ENCODE assay signal across 8 cellular contexts in the genomic region with DNA sequence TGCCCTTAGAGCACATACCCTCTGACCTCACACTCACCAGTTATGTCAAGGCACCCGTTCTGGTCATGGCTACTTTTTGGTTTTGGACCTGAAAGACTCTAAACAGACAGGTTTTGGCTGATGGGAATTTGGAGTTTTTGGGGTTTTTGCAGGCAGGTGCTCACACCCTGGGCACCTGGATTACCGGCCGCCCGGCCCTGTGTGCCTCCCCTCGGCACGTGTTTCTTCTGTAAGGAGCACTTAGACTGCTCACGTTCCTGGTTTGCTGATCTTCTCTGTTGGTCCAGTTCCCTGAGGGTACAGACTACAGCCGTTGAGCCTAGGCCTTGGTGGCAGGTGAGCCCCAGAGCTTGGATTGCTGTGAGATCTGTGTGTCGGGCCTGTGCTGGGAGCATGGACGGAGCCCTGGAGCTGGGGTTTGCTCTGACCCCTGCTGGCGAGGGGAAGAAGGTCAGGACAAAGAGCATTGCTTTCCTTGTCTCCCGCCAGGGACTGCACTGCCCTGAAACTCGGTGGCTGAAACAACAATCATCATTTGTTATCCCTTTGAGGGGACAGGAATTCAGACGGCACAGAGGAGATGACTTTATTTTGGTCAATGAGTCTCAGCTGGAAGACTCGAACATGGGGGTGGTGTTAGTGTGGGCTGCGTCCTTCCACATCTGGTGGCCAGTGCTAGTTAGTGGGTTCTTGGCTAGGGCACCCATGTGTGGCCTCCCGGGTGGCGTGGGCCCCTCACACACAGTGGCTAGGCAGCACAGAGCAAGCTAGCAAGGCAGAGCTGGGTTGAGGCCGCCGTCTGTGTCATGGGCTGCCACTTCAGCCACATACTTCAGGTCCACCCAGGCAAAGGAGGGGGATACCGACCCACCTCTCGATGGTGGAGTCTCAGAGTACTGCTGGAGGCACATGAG.
DNase-seq lines count a peak whose midpoint lies in the region; ATAC-seq and TF ChIP-seq lines count a peak whose summit lies in the region.

No MANE protein-coding gene starts in this region.

- no peaks in the 10 kb centered on the region for H3K36me3 Mint-ChIP-seq in natural killer cell treated with Interleukin-12 subunit alpha and Interleukin-12 subunit beta and Interleukin-15 and Interleukin-18, amount 100 ng/mL, for 72 hours

- H3K27me3 Mint-ChIP-seq in natural killer cell treated with Interleukin-12 subunit alpha and Interleukin-12 subunit beta and Interleukin-15 and Interleukin-18, amount 100 ng/mL, for 72 hours, result no peaks in the 10 kb centered on the region

- peak; percentile 21 for DNase-seq in stimulated activated CD4-positive, alpha-beta T cell treated with anti-CD3 and anti-CD28 coated beads, Interleukin-4, amount 100 ng/mL, for 1 hour
- DNase-seq in stimulated activated CD4-positive, alpha-beta T cell treated with anti-CD3 and anti-CD28 coated beads, Interleukin-1b, Interleukin-23, amount 100 ng/mL, for 48 hours, result no peak
- DNase-seq in fibroblast of pulmonary artery (ENCODE audit: low read depth) (peak; percentile 33), RPMI8226 (no peak), NCI-H1417 (lab: John Stamatoyannopoulos, UW) (no peak)
- no peak for DNase-seq in natural killer cell treated with Interleukin-12 subunit alpha and Interleukin-12 subunit beta and Interleukin-15 and Interleukin-18, amount 100 ng/mL, for 72 hours (ENCODE audit: low spot score)
- no peak for DNase-seq in activated CD4-positive, CD25-positive, alpha-beta regulatory T cell (lab: John Stamatoyannopoulos, UW)

- ATAC-seq in SK-N-SH treated with all-trans-retinoic acid at 6 μM for 48 hours, result peak; percentile 91
- peak; percentile 52 to 55 for ATAC-seq in natural killer cell treated with Interleukin-12 subunit alpha and Interleukin-12 subunit beta and Interleukin-15 and Interleukin-18, amount 100 ng/mL, for 72 hours

- peak overlapping the region in 1 of 2 donors; percentile 41 for H3K27ac Mint-ChIP-seq in natural killer cell treated with Interleukin-12 subunit alpha and Interleukin-12 subunit beta and Interleukin-15 and Interleukin-18, amount 100 ng/mL, for 72 hours

- no peak overlapping the region for H3K4me3 Mint-ChIP-seq in natural killer cell treated with Interleukin-12 subunit alpha and Interleukin-12 subunit beta and Interleukin-15 and Interleukin-18, amount 100 ng/mL, for 72 hours

- H3K4me3 ChIP-seq in fibroblast of pulmonary artery (replicated peaks; ENCODE audit: low read depth, low read length), result no peak overlapping the region

- no peaks in the 10 kb centered on the region for H3K9me3 Mint-ChIP-seq in natural killer cell treated with Interleukin-12 subunit alpha and Interleukin-12 subunit beta and Interleukin-15 and Interleukin-18, amount 100 ng/mL, for 72 hours

- H3K4me1 Mint-ChIP-seq in natural killer cell treated with Interleukin-12 subunit alpha and Interleukin-12 subunit beta and Interleukin-15 and Interleukin-18, amount 100 ng/mL, for 72 hours (ENCODE audit: low read depth in 2 of 2), result peaks cover 51% of the 10 kb centered on the region in 2 donors

- peak; percentile 57 for TF ChIP-seq CTCF in fibroblast of pulmonary artery (IDR thresholded peaks at IDR 0.05; ENCODE audit: low read length, missing control alignments)

TF ChIP-seq in SK-N-SH treated with all-trans-retinoic acid at 6 μM for 48 hours, 23 proteins besides CTCF, POLR2A, EP300 and RAD21:
- TF ChIP-seq ISL1 (CRISPR knock-in tag; IDR thresholded peaks at IDR 0.05), result no peak
- TF ChIP-seq SNAI2 (CRISPR knock-in tag; IDR thresholded peaks at IDR 0.05), result no peak
- TF ChIP-seq ZFP3 (CRISPR knock-in tag; IDR thresholded peaks at IDR 0.05), result no peak
- no peak for TF ChIP-seq PPARA (CRISPR knock-in tag; IDR thresholded peaks at IDR 0.05; ENCODE audit: borderline replicate concordance)
- TF ChIP-seq ZFP30 (CRISPR knock-in tag; IDR thresholded peaks at IDR 0.05), result no peak
- TF ChIP-seq ARNTL (CRISPR knock-in tag; IDR thresholded peaks at IDR 0.05; ENCODE audit: borderline replicate concordance, low read depth), result no peak
- TF ChIP-seq, protein P1, sequence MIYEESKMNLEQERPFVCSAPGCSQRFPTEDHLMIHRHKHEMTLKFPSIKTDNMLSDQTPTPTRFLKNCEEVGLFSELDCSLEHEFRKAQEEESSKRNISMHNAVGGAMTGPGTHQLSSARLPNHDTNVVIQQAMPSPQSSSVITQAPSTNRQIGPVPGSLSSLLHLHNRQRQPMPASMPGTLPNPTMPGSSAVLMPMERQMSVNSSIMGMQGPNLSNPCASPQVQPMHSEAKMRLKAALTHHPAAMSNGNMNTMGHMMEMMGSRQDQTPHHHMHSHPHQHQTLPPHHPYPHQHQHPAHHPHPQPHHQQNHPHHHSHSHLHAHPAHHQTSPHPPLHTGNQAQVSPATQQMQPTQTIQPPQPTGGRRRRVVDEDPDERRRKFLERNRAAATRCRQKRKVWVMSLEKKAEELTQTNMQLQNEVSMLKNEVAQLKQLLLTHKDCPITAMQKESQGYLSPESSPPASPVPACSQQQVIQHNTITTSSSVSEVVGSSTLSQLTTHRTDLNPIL (CRISPR knock-in tag; IDR thresholded peaks at IDR 0.05; ENCODE audit: low read depth), result no peak
- TF ChIP-seq, protein P2, sequence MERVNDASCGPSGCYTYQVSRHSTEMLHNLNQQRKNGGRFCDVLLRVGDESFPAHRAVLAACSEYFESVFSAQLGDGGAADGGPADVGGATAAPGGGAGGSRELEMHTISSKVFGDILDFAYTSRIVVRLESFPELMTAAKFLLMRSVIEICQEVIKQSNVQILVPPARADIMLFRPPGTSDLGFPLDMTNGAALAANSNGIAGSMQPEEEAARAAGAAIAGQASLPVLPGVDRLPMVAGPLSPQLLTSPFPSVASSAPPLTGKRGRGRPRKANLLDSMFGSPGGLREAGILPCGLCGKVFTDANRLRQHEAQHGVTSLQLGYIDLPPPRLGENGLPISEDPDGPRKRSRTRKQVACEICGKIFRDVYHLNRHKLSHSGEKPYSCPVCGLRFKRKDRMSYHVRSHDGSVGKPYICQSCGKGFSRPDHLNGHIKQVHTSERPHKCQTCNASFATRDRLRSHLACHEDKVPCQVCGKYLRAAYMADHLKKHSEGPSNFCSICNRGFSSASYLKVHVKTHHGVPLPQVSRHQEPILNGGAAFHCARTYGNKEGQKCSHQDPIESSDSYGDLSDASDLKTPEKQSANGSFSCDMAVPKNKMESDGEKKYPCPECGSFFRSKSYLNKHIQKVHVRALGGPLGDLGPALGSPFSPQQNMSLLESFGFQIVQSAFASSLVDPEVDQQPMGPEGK (CRISPR knock-in tag; IDR thresholded peaks at IDR 0.05; ENCODE audit: borderline replicate concordance), result no peak
- TF ChIP-seq GLIS3 (CRISPR knock-in tag; IDR thresholded peaks at IDR 0.05), result no peak
- TF ChIP-seq TOX (CRISPR knock-in tag; IDR thresholded peaks at IDR 0.05; ENCODE audit: borderline replicate concordance), result no peak
- TF ChIP-seq ZNF565 (CRISPR knock-in tag; conservative IDR thresholded peaks at IDR 0.05; ENCODE audit: low read depth), result no peak
- no peak for TF ChIP-seq ZC3H10 (CRISPR knock-in tag; IDR thresholded peaks at IDR 0.05)
- TF ChIP-seq ESRRG (CRISPR knock-in tag; IDR thresholded peaks at IDR 0.05), result no peak
- TF ChIP-seq, protein P3, sequence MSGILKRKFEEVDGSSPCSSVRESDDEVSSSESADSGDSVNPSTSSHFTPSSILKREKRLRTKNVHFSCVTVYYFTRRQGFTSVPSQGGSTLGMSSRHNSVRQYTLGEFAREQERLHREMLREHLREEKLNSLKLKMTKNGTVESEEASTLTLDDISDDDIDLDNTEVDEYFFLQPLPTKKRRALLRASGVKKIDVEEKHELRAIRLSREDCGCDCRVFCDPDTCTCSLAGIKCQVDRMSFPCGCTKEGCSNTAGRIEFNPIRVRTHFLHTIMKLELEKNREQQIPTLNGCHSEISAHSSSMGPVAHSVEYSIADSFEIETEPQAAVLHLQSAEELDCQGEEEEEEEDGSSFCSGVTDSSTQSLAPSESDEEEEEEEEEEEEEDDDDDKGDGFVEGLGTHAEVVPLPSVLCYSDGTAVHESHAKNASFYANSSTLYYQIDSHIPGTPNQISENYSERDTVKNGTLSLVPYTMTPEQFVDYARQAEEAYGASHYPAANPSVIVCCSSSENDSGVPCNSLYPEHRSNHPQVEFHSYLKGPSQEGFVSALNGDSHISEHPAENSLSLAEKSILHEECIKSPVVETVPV (CRISPR knock-in tag; IDR thresholded peaks at IDR 0.05), result no peak
- TF ChIP-seq ZNF8 (CRISPR knock-in tag; IDR thresholded peaks at IDR 0.05), result no peak
- TF ChIP-seq, protein P4, sequence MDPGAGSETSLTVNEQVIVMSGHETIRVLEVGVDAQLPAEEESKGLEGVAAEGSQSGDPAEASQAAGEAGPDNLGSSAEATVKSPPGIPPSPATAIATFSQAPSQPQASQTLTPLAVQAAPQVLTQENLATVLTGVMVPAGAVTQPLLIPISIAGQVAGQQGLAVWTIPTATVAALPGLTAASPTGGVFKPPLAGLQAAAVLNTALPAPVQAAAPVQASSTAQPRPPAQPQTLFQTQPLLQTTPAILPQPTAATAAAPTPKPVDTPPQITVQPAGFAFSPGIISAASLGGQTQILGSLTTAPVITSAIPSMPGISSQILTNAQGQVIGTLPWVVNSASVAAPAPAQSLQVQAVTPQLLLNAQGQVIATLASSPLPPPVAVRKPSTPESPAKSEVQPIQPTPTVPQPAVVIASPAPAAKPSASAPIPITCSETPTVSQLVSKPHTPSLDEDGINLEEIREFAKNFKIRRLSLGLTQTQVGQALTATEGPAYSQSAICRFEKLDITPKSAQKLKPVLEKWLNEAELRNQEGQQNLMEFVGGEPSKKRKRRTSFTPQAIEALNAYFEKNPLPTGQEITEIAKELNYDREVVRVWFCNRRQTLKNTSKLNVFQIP (CRISPR knock-in tag; IDR thresholded peaks at IDR 0.05; ENCODE audit: borderline replicate concordance, low read depth), result no peak
- TF ChIP-seq OSR1 (CRISPR knock-in tag; IDR thresholded peaks at IDR 0.05), result no peak
- no peak for TF ChIP-seq TCF4 (CRISPR knock-in tag; IDR thresholded peaks at IDR 0.05; ENCODE audit: borderline replicate concordance)

Comparison
In these comparisons a context has a peak if more than half of its experiments do, and no peak if none do; other contexts are left out.
1. DNase-seq: peak in stimulated activated CD4-positive, alpha-beta T cell treated with anti-CD3 and anti-CD28 coated beads, Interleukin-4, amount 100 ng/mL, for 1 hour (single experiment) and fibroblast of pulmonary artery (single experiment); none in stimulated activated CD4-positive, alpha-beta T cell treated with anti-CD3 and anti-CD28 coated beads, Interleukin-1b, Interleukin-23, amount 100 ng/mL, for 48 hours (single experiment), natural killer cell treated with Interleukin-12 subunit alpha and Interleukin-12 subunit beta and Interleukin-15 and Interleukin-18, amount 100 ng/mL, for 72 hours (single experiment), RPMI8226 (single experiment), activated CD4-positive, CD25-positive, alpha-beta regulatory T cell (0 of 4) and NCI-H1417 (0 of 3).